Comparison of ENCODE assay signal across 8 cellular contexts in the genomic region with DNA sequence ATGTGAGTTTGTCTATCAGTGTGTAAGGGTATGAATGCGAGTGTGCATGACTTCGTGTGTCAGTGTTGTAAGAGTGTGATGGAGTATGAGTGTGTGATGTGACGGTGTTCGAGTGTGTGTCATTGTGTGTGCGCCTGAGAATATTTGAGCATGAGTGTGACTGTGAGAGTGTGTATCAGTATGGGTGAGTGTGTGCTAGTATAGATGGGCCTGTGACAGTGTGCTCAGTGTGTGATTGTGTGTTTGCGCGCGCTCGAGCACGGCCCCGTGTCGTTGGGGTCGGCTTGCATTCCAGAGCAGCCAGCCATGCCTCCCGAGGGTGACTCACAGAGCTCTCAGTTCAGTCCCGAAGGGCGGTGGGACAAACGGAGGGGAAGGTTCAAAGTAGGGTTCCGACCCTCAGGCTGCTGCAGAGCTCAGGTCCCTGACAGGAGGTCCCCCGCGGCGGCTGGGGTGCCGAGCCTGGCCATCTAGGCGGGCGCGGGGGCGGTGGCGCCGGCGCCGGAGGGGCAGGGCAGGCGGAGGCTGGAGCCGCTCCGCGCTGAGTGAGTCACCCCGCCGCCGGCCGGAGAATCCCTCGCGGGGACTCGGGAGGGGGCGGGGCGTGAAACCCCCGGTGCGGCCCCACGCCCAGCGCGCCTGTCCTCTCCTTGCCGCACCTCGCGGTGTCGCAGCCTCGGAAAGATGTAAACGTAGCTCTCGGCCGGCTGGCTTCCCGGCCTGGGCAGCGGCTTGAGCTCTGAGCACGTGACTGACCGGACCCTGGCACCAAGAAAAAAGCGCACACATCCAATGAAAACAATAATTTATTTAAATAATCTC. TPM values are rescaled to one million over a fixed set of nuclear protein-coding genes. Genes with fewer than 3 reads are reported as not detected.
A peak's percentile ranks its signal among the peaks of the same experiment; 100 is the strongest.
DNase-seq lines count a peak whose midpoint lies in the region; ATAC-seq and TF ChIP-seq lines count a peak whose summit lies in the region.

No MANE protein-coding gene starts in this region.

- peak; percentile 62; the same call in 1 of the 2 replicates for TF ChIP-seq POLR2A in IMR-90 (IDR thresholded peaks at IDR 0.05; ENCODE audit: low read depth, low read length)

- peak overlapping the region; percentile 73 for H3K4me3 Mint-ChIP-seq in activated naive CD8-positive, alpha-beta T cell
- peak overlapping the region; percentile 11 for H3K4me3 Mint-ChIP-seq in stimulated activated memory B cell treated with anti-CD40 and anti-IgM and Interleukin-4, amounts not matched to agents 10 μg/mL and 1 μg/mL and 100 μg/mL, for 72 hours

- peak overlapping the region; percentile 89 for H4K91ac ChIP-seq in IMR-90 (ENCODE audit: insufficient read depth, low read depth, low read length)

- H3K36me3 ChIP-seq in IMR-90 (ENCODE audit: control insufficient read depth, insufficient read depth, low read length) (no peaks in the 10 kb centered on the region), hepatocyte (replicated peaks; ENCODE audit: insufficient read depth, low read depth) (no peaks in the 10 kb centered on the region)

- dilution Hi-C loops in IMR-90 (cut with HindIII; ENCODE audit: low sequenced_read_pairs, unreplicated experiment): no loop called here

- peaks cover 12% of the 10 kb centered on the region for H3K27me3 ChIP-seq in IMR-90 (ENCODE audit: control insufficient read depth, insufficient read depth, low read length)
- H3K27me3 ChIP-seq in hepatocyte: peaks cover 96% of the 10 kb centered on the region

- no peak overlapping the region for H3K27ac Mint-ChIP-seq in activated naive CD8-positive, alpha-beta T cell
- no peak overlapping the region for H3K27ac Mint-ChIP-seq in stimulated activated memory B cell treated with anti-CD40 and anti-IgM and Interleukin-4, amounts not matched to agents 10 μg/mL and 1 μg/mL and 100 μg/mL, for 72 hours

- no peak for TF ChIP-seq CTCF in IMR-90 (conservative IDR thresholded peaks at IDR 0.05; ENCODE audit: low read depth, low read length)
- TF ChIP-seq CTCF in hepatocyte (IDR thresholded peaks at IDR 0.05; ENCODE audit: poor library complexity): no peak

- 7% methylated on average over 37 of the region's 61 CpGs; no CpG with 5 or more reads in 1 of the 2 experiments for WGBS in IMR-90 (ENCODE audit: extremely low coverage in 2 of 2, insufficient read length in 1 of 2), 2 experiments
- WGBS in hepatocyte (ENCODE audit: low lambda C conversion rate, missing lambda C conversion rate): 6% methylated on average over 51 of the region's 61 CpGs

- H2AFZ ChIP-seq in IMR-90 (replicated peaks; ENCODE audit: low read length, poor library complexity) (peak overlapping the region; percentile 96), hepatocyte (peak overlapping the region; percentile 31)

- intact Hi-C loops in IMR-90 (cut with micrococcal nuclease): no loop called here

- H3K14ac ChIP-seq in IMR-90 (replicated peaks; ENCODE audit: low read depth, low read length): peak overlapping the region; percentile 61

- H3K4me3 ChIP-seq in IMR-90 (ENCODE audit: insufficient read depth, low read depth, low read length) (peak overlapping the region; percentile 59), hepatocyte (peak overlapping the region; percentile 17)

- POLR2A ChIA-PET in IMR-90 (lab: Charles Lee; ENCODE audit: unreplicated experiment): no interaction called here

- DNase-seq in Caki2 (ENCODE audit: low read depth) (peak; percentile 94), IMR-90 (peak; percentile 71), hepatocyte (ENCODE audit: low spot score) (peak; percentile 91), SKM-1 treated with dmso at 0.1 percent for 144 hours (lab: John Stamatoyannopoulos, UW; ENCODE audit: unreplicated experiment) (no peak)

- no TSS peak for BruUV-seq in IMR-90 (replicated peaks; lab: Mats Ljungman, UMichigan)

- ATAC-seq in IMR-90 (ENCODE audit: low read depth): peak; percentile 48
- no peak for ATAC-seq in stimulated activated memory B cell treated with anti-CD40 and anti-IgM and Interleukin-4, amounts not matched to agents 10 μg/mL and 1 μg/mL and 100 μg/mL, for 72 hours
- no peak for ATAC-seq in HG02571 (IDR thresholded peaks at IDR 0.05; ENCODE audit: unreplicated experiment)
- ATAC-seq in GM19397 (IDR thresholded peaks at IDR 0.05; ENCODE audit: unreplicated experiment): no peak

- H3K9ac ChIP-seq in IMR-90 (ENCODE audit: low read depth, low read length): peak overlapping the region; percentile 53; the same call in 1 of the 2 replicates

- H3K23ac ChIP-seq in IMR-90 (ENCODE audit: low read depth, low read length): peak overlapping the region; percentile 75

- H2AK5ac ChIP-seq in IMR-90 (ENCODE audit: low read depth, low read length): peak overlapping the region; percentile 80

- H3K9me3 ChIP-seq in IMR-90 (ENCODE audit: control insufficient read depth, insufficient read depth, low read length): no peaks in the 10 kb centered on the region
- no peaks in the 10 kb centered on the region for H3K9me3 ChIP-seq in hepatocyte (ENCODE audit: low read depth)

- peak overlapping the region; percentile 98 for H2BK15ac ChIP-seq in IMR-90 (ENCODE audit: low read depth, low read length)

- peak overlapping the region; percentile 72 for H3K27ac ChIP-seq in IMR-90 (ENCODE audit: insufficient read depth, low read length)
- no peak overlapping the region for H3K27ac ChIP-seq in hepatocyte

- H3K4me2 ChIP-seq in IMR-90 (ENCODE audit: low read depth, low read length): peak overlapping the region; percentile 84
- peak overlapping the region; percentile 96 for H3K4me2 ChIP-seq in hepatocyte

- in situ Hi-C loops in Caki2 (cut with HindIII; ENCODE audit: low pct_unique_long_range_greater_than_20kb, low sequenced_read_pairs): no loop called here
- in situ Hi-C loops in IMR-90 (cut with MboI; ENCODE audit: low sequenced_read_pairs): no loop called here

- peak overlapping the region; percentile 81 for H2BK20ac ChIP-seq in IMR-90 (ENCODE audit: low read depth, low read length)

- no peaks in the 10 kb centered on the region for H3K79me2 ChIP-seq in hepatocyte

- H3K79me1 ChIP-seq in IMR-90 (ENCODE audit: low read depth in 1 of 2, low read length in 2 of 2): no peaks in the 10 kb centered on the region

- H3K9me1 ChIP-seq in IMR-90 (ENCODE audit: insufficient read depth, low read length): peaks cover 5% of the 10 kb centered on the region

- H3K56ac ChIP-seq in IMR-90 (ENCODE audit: extremely low read depth, insufficient read depth, low read length): peak overlapping the region; percentile 57

- peak overlapping the region; percentile 82 for H2BK5ac ChIP-seq in IMR-90 (ENCODE audit: low read depth, low read length, poor library complexity, severe bottlenecking)

- H3K4me1 ChIP-seq in IMR-90 (ENCODE audit: control insufficient read depth, insufficient read depth, low read length) (peaks cover 14% of the 10 kb centered on the region), hepatocyte (ENCODE audit: insufficient read depth) (peaks cover 66% of the 10 kb centered on the region)

- H4K5ac ChIP-seq in IMR-90 (ENCODE audit: low read depth, low read length): peak overlapping the region; percentile 50

- H3K18ac ChIP-seq in IMR-90 (ENCODE audit: low read depth, low read length): peak overlapping the region; percentile 63

- H4K20me1 ChIP-seq in IMR-90 (ENCODE audit: insufficient read depth, low read length) (no peaks in the 10 kb centered on the region; the same call in 1 of the 2 replicates), hepatocyte (ENCODE audit: insufficient read depth, poor library complexity, severe bottlenecking) (no peaks in the 10 kb centered on the region)

- peak overlapping the region; percentile 73 for H4K8ac ChIP-seq in IMR-90 (ENCODE audit: low read depth in 2 of 2, low read length in 2 of 2)

- H3K27me3 Mint-ChIP-seq in activated naive CD8-positive, alpha-beta T cell: peaks cover 35% of the 10 kb centered on the region
- peaks cover 94% of the 10 kb centered on the region for H3K27me3 Mint-ChIP-seq in stimulated activated memory B cell treated with anti-CD40 and anti-IgM and Interleukin-4, amounts not matched to agents 10 μg/mL and 1 μg/mL and 100 μg/mL, for 72 hours

- TF ChIP-seq RAD21 in IMR-90 (IDR thresholded peaks at IDR 0.05; ENCODE audit: low read length): no peak

- H3K9me2 ChIP-seq in hepatocyte (replicated peaks; ENCODE audit: insufficient read depth): no peaks in the 10 kb centered on the region

- CTCF ChIA-PET in IMR-90 (lab: Yijun Ruan, JAX): interaction anchor here (1.4 kb wide), 1 partner anchor 525 kb away, joined by 4 read pairs; no protein-coding TSS in a partner anchor

- H2BK120ac ChIP-seq in IMR-90 (ENCODE audit: low read depth, low read length): peak overlapping the region; percentile 71

- peak overlapping the region; percentile 75 for H3K4ac ChIP-seq in IMR-90 (ENCODE audit: low read depth, low read length)

- no peaks in the 10 kb centered on the region for H3K9me3 Mint-ChIP-seq in activated naive CD8-positive, alpha-beta T cell (ENCODE audit: low read depth)
- H3K9me3 Mint-ChIP-seq in stimulated activated memory B cell treated with anti-CD40 and anti-IgM and Interleukin-4, amounts not matched to agents 10 μg/mL and 1 μg/mL and 100 μg/mL, for 72 hours: peaks cover 4% of the 10 kb centered on the region

- peaks cover 56% of the 10 kb centered on the region for H3K4me1 Mint-ChIP-seq in activated naive CD8-positive, alpha-beta T cell (ENCODE audit: low read depth)
- peaks cover 53% of the 10 kb centered on the region for H3K4me1 Mint-ChIP-seq in stimulated activated memory B cell treated with anti-CD40 and anti-IgM and Interleukin-4, amounts not matched to agents 10 μg/mL and 1 μg/mL and 100 μg/mL, for 72 hours

- peak overlapping the region; percentile 55 for H2AK9ac ChIP-seq in IMR-90 (replicated peaks; ENCODE audit: low read depth, low read length, poor library complexity)

- H3K36me3 Mint-ChIP-seq in activated naive CD8-positive, alpha-beta T cell: no peaks in the 10 kb centered on the region
- H3K36me3 Mint-ChIP-seq in stimulated activated memory B cell treated with anti-CD40 and anti-IgM and Interleukin-4, amounts not matched to agents 10 μg/mL and 1 μg/mL and 100 μg/mL, for 72 hours: no peaks in the 10 kb centered on the region

TF ChIP-seq in IMR-90, 13 proteins besides CTCF, POLR2A, EP300 and RAD21 (continues in another document):
- TF ChIP-seq BHLHE40 (IDR thresholded peaks at IDR 0.05; ENCODE audit: low read depth, low read length): peak; percentile 81

RNA-seq across cellular contexts. Expression of gene DLX2, which starts 3.8 kb away (rescaled TPM):
- total RNA-seq in Caki2 (2014; rRNA removed; shearing (Covaris generic); ENCODE audit: low replicate concordance): 1.4 TPM in 1 of 2 replicates, not detected in the other
- total RNA-seq in IMR-90 (2012; rRNA removed) (not detected in 2 replicates), hepatocyte (0.04 and 0.37 TPM in 2 replicates)
- polyA plus RNA-seq in IMR-90 (2012; rRNA removed) (0.38 and 0.44 TPM in 2 replicates), hepatocyte (1.2 and 2.8 TPM in 2 replicates)
- polyA plus RNA-seq in IMR-90 (2012; cell fraction: cytosol; rRNA removed): 0.55 and 0.60 TPM in 2 replicates
- 1.1 and 1.2 TPM in 2 replicates for polyA plus RNA-seq in IMR-90 (2012; cell fraction: nucleus; rRNA removed; ENCODE audit: low replicate concordance)

RNA-seq across cellular contexts. Expression of gene DLX1, which starts 13.6 kb away (rescaled TPM):
- 3.2 and 9.6 TPM in 2 replicates for total RNA-seq in Caki2 (2014; rRNA removed; shearing (Covaris generic); ENCODE audit: low replicate concordance)
- total RNA-seq in IMR-90 (2012; rRNA removed): 0.36 and 1.1 TPM in 2 replicates
- polyA plus RNA-seq in IMR-90 (2012; rRNA removed): 2.1 and 2.2 TPM in 2 replicates
- 0.97 and 1.3 TPM in 2 replicates for polyA plus RNA-seq in IMR-90 (2012; cell fraction: cytosol; rRNA removed)
- polyA plus RNA-seq in IMR-90 (2012; cell fraction: nucleus; rRNA removed; ENCODE audit: low replicate concordance): 3.7 and 5.4 TPM in 2 replicates
- total RNA-seq in hepatocyte: not detected in 2 replicates
- polyA plus RNA-seq in hepatocyte: 0.44 TPM in 1 of 2 replicates, not detected in the other
